Comparison of ENCODE assay signal across 8 cellular contexts in genomic region chr20:59222239-59222981, GRCh38. TPM values are rescaled to one million over a fixed set of nuclear protein-coding genes. Genes with fewer than 3 reads are reported as not detected.
DNase-seq lines count a peak whose midpoint lies in the region; ATAC-seq and TF ChIP-seq lines count a peak whose summit lies in the region.

No MANE protein-coding gene starts in this region.

- 1 to 2% methylated on average over 47 of the region's 47 CpGs for WGBS in lung, 2 donors

- POLR2A ChIA-PET in activated CD8-positive, alpha-beta T cell treated with anti-CD3 and anti-CD28 coated beads for 36 hours (lab: Charles Lee): interaction anchor here (0.6 to 1.5 kb wide), 9 partner anchors 9 to 562 kb away, joined by 3 to 5 read pairs (median 3); no protein-coding TSS in a partner anchor

- H3K9me3 Mint-ChIP-seq in activated CD8-positive, alpha-beta T cell treated with anti-CD3 and anti-CD28 coated beads for 36 hours: no peaks in the 10 kb centered on the region

- DNase-seq in NCI-H2081 (lab: John Stamatoyannopoulos, UW) (peak; percentile 38 to 62), NCI-H2081 treated with DMSO at 0.1 percent for 48 hours (lab: John Stamatoyannopoulos, UW) (no peak), NCI-H524 (lab: John Stamatoyannopoulos, UW) (peak; percentile 64 to 71), ecto neural progenitor cell (ENCODE audit: low spot score) (peak; percentile 89), lung (ENCODE audit: low spot score) (peak; percentile 75)
- DNase-seq in activated CD8-positive, alpha-beta T cell treated with anti-CD3 and anti-CD28 coated beads for 36 hours: peak; percentile 86
- DNase-seq in stimulated activated CD4-positive, alpha-beta T cell treated with anti-CD3 and anti-CD28 coated beads, Interleukin-4, amount 100 ng/mL, for 48 hours (ENCODE audit: low read depth in 2 of 2): peak; percentile 77 to 88

- peak; percentile 76 for ATAC-seq in HG03108 (IDR thresholded peaks at IDR 0.05; ENCODE audit: unreplicated experiment)
- ATAC-seq in activated CD8-positive, alpha-beta T cell treated with anti-CD3 and anti-CD28 coated beads for 36 hours: peak; percentile 96
- peak; percentile 81 for ATAC-seq in lung (ENCODE audit: insufficient read depth, low FRiP score)

- H3K27ac ChIP-seq in lung (ENCODE audit: low read depth in 1 of 2, low read length in 1 of 2): no peak overlapping the region

- CTCF ChIA-PET in activated CD8-positive, alpha-beta T cell treated with anti-CD3 and anti-CD28 coated beads for 36 hours (lab: Charles Lee): interaction anchor here (0.8 to 5.5 kb wide), 31 partner anchors 9 to 371 kb away, joined by 3 to 47 read pairs (median 6); partner anchors contain the start of genes ATP5F1E, PRELID3B and ZNF831

- intact Hi-C loops in activated CD8-positive, alpha-beta T cell treated with anti-CD3 and anti-CD28 coated beads for 36 hours (cut with micrococcal nuclease): loop anchor here (5.0 to 10.0 kb wide), 3 partner anchors 135 to 348 kb away; no protein-coding TSS in a partner anchor

- no peaks in the 10 kb centered on the region for H3K27me3 Mint-ChIP-seq in activated CD8-positive, alpha-beta T cell treated with anti-CD3 and anti-CD28 coated beads for 36 hours

- H3K36me3 ChIP-seq in lung (ENCODE audit: control insufficient read depth in 2 of 2, insufficient read depth in 2 of 2, low read length in 2 of 2): no peaks in the 10 kb centered on the region

- peak overlapping the region; percentile 68 for H3K4me3 Mint-ChIP-seq in activated CD8-positive, alpha-beta T cell treated with anti-CD3 and anti-CD28 coated beads for 36 hours

- peak; percentile 91 for TF ChIP-seq CTCF in activated CD8-positive, alpha-beta T cell treated with anti-CD3 and anti-CD28 coated beads for 36 hours (IDR thresholded peaks at IDR 0.05)
- peak; percentile 84 for TF ChIP-seq CTCF in lung (IDR thresholded peaks at IDR 0.05; ENCODE audit: control extremely low read depth, extremely low read depth)

- H3K27ac Mint-ChIP-seq in activated CD8-positive, alpha-beta T cell treated with anti-CD3 and anti-CD28 coated beads for 36 hours: peak overlapping the region; percentile 76

- H3K4me1 Mint-ChIP-seq in activated CD8-positive, alpha-beta T cell treated with anti-CD3 and anti-CD28 coated beads for 36 hours (ENCODE audit: low read depth): peaks cover 31% of the 10 kb centered on the region

- no peaks in the 10 kb centered on the region for H3K9me3 ChIP-seq in lung (ENCODE audit: control insufficient read depth in 2 of 2, insufficient read depth in 1 of 2, low read length in 1 of 2)

- peaks cover 0 to 5% of the 10 kb centered on the region in 2 donors for H3K4me1 ChIP-seq in lung (ENCODE audit: control insufficient read depth in 2 of 2, insufficient read depth in 2 of 2, low read length in 2 of 2)

- no peaks in the 10 kb centered on the region for H3K27me3 ChIP-seq in lung (ENCODE audit: control insufficient read depth, insufficient read depth)

- H3K4me3 ChIP-seq in lung: no peak overlapping the region

- peaks cover 6% of the 10 kb centered on the region for H3K36me3 Mint-ChIP-seq in activated CD8-positive, alpha-beta T cell treated with anti-CD3 and anti-CD28 coated beads for 36 hours (ENCODE audit: low read depth)

RNA-seq across cellular contexts. Expression of gene ZNF831, which starts 58.8 kb away (rescaled TPM):
- total RNA-seq in activated CD8-positive, alpha-beta T cell treated with anti-CD3 and anti-CD28 coated beads for 36 hours: 10 to 100 TPM; 10.9 to 11.9 TPM
- total RNA-seq in lung: 1 to 10 TPM in 1 of 2 donors, under 1 TPM in 1; 0.86 to 1.0 TPM
- polyA plus RNA-seq in lung: under 1 TPM; 0.14 to 0.26 TPM

Comparison
In these comparisons a context has a peak if more than half of its experiments do, and no peak if none do; other contexts are left out.
1. RNA of gene ZNF831, which starts 58.8 kb away (total RNA-seq): 10.9 to 11.9 TPM in activated CD8-positive, alpha-beta T cell treated with anti-CD3 and anti-CD28 coated beads for 36 hours; 0.86 to 1.0 TPM in lung; every median in the first group is over 4 times any median in the second.
2. Peak in every context shown above with its lines, with median percentiles within 50 percentile points of each other: ATAC-seq.